Comparison of ENCODE assay signal across 1 cellular context in the genomic region with DNA sequence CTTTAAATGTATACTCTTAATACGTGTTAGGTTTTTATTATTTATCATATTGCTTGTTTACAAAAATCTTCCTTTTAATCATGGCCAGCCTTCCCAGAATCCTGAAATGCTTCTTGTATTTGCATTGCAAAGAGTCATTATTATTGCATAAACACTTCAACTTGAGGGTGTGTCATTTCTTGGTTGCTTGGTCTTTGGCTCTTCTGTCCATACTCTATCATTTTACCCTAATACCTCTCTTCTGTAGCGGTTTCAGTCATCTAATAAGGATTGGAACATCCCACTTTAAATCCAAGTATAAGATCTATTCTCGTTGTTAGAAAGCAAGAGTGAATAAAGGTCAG.
TF ChIP-seq lines count a peak whose summit lies in the region.

No MANE protein-coding gene starts in this region.

TF ChIP-seq in WTC11, 78 proteins besides CTCF, POLR2A, EP300 and RAD21 (continued from another document):
- TF ChIP-seq SMAD3 (CRISPR knock-in tag; IDR thresholded peaks at IDR 0.05; ENCODE audit: borderline replicate concordance) (no peak), E2F4 (CRISPR knock-in tag; IDR thresholded peaks at IDR 0.05; ENCODE audit: borderline replicate concordance, low read depth) (no peak)
